In the genomic region with DNA sequence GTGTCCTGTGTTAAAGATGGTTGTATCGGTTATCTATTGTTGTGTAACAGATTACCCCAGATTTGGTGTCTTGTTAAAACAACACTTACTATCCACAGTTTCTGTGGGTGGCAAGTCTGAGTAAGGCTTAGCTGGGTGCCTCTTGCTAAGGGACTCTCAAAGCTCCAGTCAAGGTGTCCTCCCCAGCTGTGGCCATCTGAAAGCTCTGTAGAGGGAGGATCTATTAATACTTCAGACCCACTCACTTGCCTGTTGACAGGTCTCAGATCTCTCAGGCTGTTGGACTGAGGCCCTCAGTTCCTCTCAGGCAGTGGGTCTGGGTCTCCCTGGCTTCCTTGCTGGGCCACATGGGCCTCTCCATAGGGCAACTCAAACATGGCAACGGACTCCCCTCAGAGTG, we compare ENCODE assay signal across 18 cellular contexts. TPM values are rescaled to one million over a fixed set of nuclear protein-coding genes. Genes with fewer than 3 reads are reported as not detected.
DNase-seq lines count a peak whose midpoint lies in the region; ATAC-seq and FAIRE-seq lines count a peak whose summit lies in the region.
"Had no signal": no experiment of that assay in that cellular context is flagged by ENCODE, and none has a peak within 500 bp of the region (broad histone marks: within the 10 kb centered on the region; RNA-seq: fewer than 3 reads in every experiment).

No MANE protein-coding gene starts in this region.

- DNase-seq in memory B cell (ENCODE audit: low spot score in 2 of 2) = no peak
- no peak for DNase-seq in HPDE6-E6E7 (ENCODE audit: extremely low spot score)
- DNase-seq in NCI-H1930 (lab: John Stamatoyannopoulos, UW) = no peak
- no peak for DNase-seq in frontal cortex (ENCODE audit: low spot score in 2 of 2)
- DNase-seq: activated CD4-positive, CD25-positive, alpha-beta regulatory T cell; colonic mucosa; DMS79; foreskin keratinocyte; left lung; NCI-H1436; NCI-H345; NK-92 treated with Interleukin-12 subunit alpha and Interleukin-12 subunit beta, amount 100 ng/mL, for 24 hours; small intestine; stimulated activated CD4-positive, alpha-beta T cell treated with anti-CD3 and anti-CD28 coated beads, Interleukin-4, amount 100 ng/mL, for 4 hours; transverse colon had no signal

- H3K27ac Mint-ChIP-seq in memory B cell = peak overlapping the region; percentile 62

- no peak overlapping the region for H3K4me3 Mint-ChIP-seq in memory B cell

- H3K27me3 Mint-ChIP-seq in memory B cell = no peaks in the 10 kb centered on the region

- peaks cover 6% of the 10 kb centered on the region for H3K9me3 Mint-ChIP-seq in memory B cell

- H3K4me1 Mint-ChIP-seq in memory B cell = peaks cover 49% of the 10 kb centered on the region

- peaks cover 46% of the 10 kb centered on the region for H3K36me3 Mint-ChIP-seq in memory B cell

- ATAC-seq in GM18511 (IDR thresholded peaks at IDR 0.05; ENCODE audit: unreplicated experiment) (peak; percentile 72), GM21619 (IDR thresholded peaks at IDR 0.05; ENCODE audit: unreplicated experiment) (peak; percentile 60), HG03378 (IDR thresholded peaks at IDR 0.05; ENCODE audit: unreplicated experiment) (peak; percentile 69), memory B cell (ENCODE audit: low read depth) (no peak)
- ATAC-seq: foreskin keratinocyte, left lung had no signal

- FAIRE-seq in frontal cortex (lab: Jason Lieb, UNC) = no peak
- FAIRE-seq: small intestine had no signal

RNA-seq across cellular contexts. Expression of gene ARID5B, which starts 19.6 kb away (rescaled TPM):
- 19.6 TPM for total RNA-seq in frontal cortex
